ENCODE assay signal across 8 cellular contexts in genomic region chr7:11831727-11832495, GRCh38. TPM values are rescaled to one million over a fixed set of nuclear protein-coding genes. Genes with fewer than 3 reads are reported as not detected.
A peak's percentile ranks its signal among the peaks of the same experiment; 100 is the strongest.
DNase-seq lines count a peak whose midpoint lies in the region; ATAC-seq and TF ChIP-seq lines count a peak whose summit lies in the region.

Gene THSD7A (minus strand): TSS chr7:11832198. CDS start chr7:11831946, 252 bp downstream.

- peak within 1 kb of the TSS in 1 of 2 experiments; percentile 60 for H3K14ac ChIP-seq in mesenchymal stem cell (ENCODE audit: low read length in 2 of 2)

- H2BK12ac ChIP-seq in mesenchymal stem cell (ENCODE audit: low read length in 2 of 2) = no peak within 1 kb of the TSS

- peak within 1 kb of the TSS; percentile 76 for H4K91ac ChIP-seq in mesenchymal stem cell (ENCODE audit: low read length)

- H3K36me3 ChIP-seq in mesenchymal stem cell (ENCODE audit: control insufficient read depth in 1 of 2, insufficient read depth in 2 of 2, low read depth in 1 of 2, low read length in 2 of 2) (no peaks in the 10 kb centered on the region), thoracic aorta (no peaks in the 10 kb centered on the region)

- H3K27ac Mint-ChIP-seq in endothelial cell (ENCODE audit: unreplicated experiment) = peak within 1 kb of the TSS; percentile 61

- no peak within 1 kb of the TSS for H2AK5ac ChIP-seq in mesenchymal stem cell (ENCODE audit: low read length, severe bottlenecking)

- peak within 1 kb of the TSS; percentile 85 for H3K4me2 ChIP-seq in mesenchymal stem cell (ENCODE audit: low read length, poor library complexity, severe bottlenecking)

- no peaks in the 10 kb centered on the region for H3K9me3 Mint-ChIP-seq in endothelial cell (ENCODE audit: unreplicated experiment)

- H3K9me3 ChIP-seq in mesenchymal stem cell (ENCODE audit: control insufficient read depth, low read length) (no peaks in the 10 kb centered on the region), thoracic aorta (no peaks in the 10 kb centered on the region)

- H2BK5ac ChIP-seq in mesenchymal stem cell (ENCODE audit: low read depth, low read length, poor library complexity, severe bottlenecking) = no peak within 1 kb of the TSS

- under 1% methylated on average over 50 of the region's 62 CpGs for WGBS in mesenchymal stem cell

- H3K36me3 Mint-ChIP-seq in endothelial cell (ENCODE audit: low read depth, unreplicated experiment) = no peaks in the 10 kb centered on the region

- peak within 1 kb of the TSS in 1 of 2 experiments; percentile 64 for H3K23ac ChIP-seq in mesenchymal stem cell (ENCODE audit: low read length in 2 of 2)

- TF ChIP-seq CTCF in endothelial cell (IDR thresholded peaks at IDR 0.05; ENCODE audit: unreplicated experiment) = no peak
- TF ChIP-seq CTCF in thoracic aorta (IDR thresholded peaks at IDR 0.05) = no peak

- H3K4me1 ChIP-seq in mesenchymal stem cell (ENCODE audit: control insufficient read depth, insufficient read depth, low read depth, low read length) (peaks cover 2% of the 10 kb centered on the region), thoracic aorta (ENCODE audit: control insufficient read depth in 1 of 2, low read depth in 2 of 2) (peaks cover 3 to 8% of the 10 kb centered on the region in 2 donors)

- H3K79me1 ChIP-seq in mesenchymal stem cell (replicated peaks; ENCODE audit: low read length, poor library complexity, severe bottlenecking) = no peaks in the 10 kb centered on the region

- peak; percentile 43 for DNase-seq in Ammon's horn (ENCODE audit: low spot score)
- DNase-seq in SK-N-DZ (ENCODE audit: low spot score) = peak; percentile 86
- peak; percentile 79 for DNase-seq in endothelial cell (ENCODE audit: low spot score)
- DNase-seq in mesenchymal stem cell = peak; percentile 64
- DNase-seq in thoracic aorta (ENCODE audit: low spot score) = no peak

- H3K27me3 ChIP-seq in mesenchymal stem cell (ENCODE audit: control insufficient read depth in 1 of 2, insufficient read depth in 1 of 2, low read length in 2 of 2) = peaks cover 0 to 7% of the 10 kb centered on the region in 2 experiments
- no peaks in the 10 kb centered on the region for H3K27me3 ChIP-seq in thoracic aorta (replicated peaks; ENCODE audit: insufficient read depth)

- peak; percentile 20; the same call in 1 of the 2 replicates for TF ChIP-seq RAD21 in Ishikawa (IDR thresholded peaks at IDR 0.05; ENCODE audit: low read depth)

- no peak within 1 kb of the TSS for H2BK120ac ChIP-seq in mesenchymal stem cell (ENCODE audit: low read depth, low read length)

- H3K27ac ChIP-seq in mesenchymal stem cell (ENCODE audit: low read length, poor library complexity, severe bottlenecking) (no peak within 1 kb of the TSS), thoracic aorta (no peak within 1 kb of the TSS)

- peak within 1 kb of the TSS; percentile 64 to 70 for H3K18ac ChIP-seq in mesenchymal stem cell (ENCODE audit: low read depth in 1 of 2, low read length in 2 of 2)

- peak within 1 kb of the TSS; percentile 66 for H2AFZ ChIP-seq in mesenchymal stem cell (ENCODE audit: low read depth, low read length)

- H4K8ac ChIP-seq in mesenchymal stem cell (ENCODE audit: low read length) = no peak within 1 kb of the TSS

- no peaks in the 10 kb centered on the region for H3K27me3 Mint-ChIP-seq in endothelial cell (ENCODE audit: unreplicated experiment)

- no peak within 1 kb of the TSS for H2BK15ac ChIP-seq in mesenchymal stem cell (ENCODE audit: low read depth, poor library complexity, severe bottlenecking)

- TF ChIP-seq EP300 in Ishikawa (IDR thresholded peaks at IDR 0.05; ENCODE audit: borderline replicate concordance) = no peak

- peak within 1 kb of the TSS; percentile 97 for H3K4me3 Mint-ChIP-seq in endothelial cell (ENCODE audit: unreplicated experiment)

- peak within 1 kb of the TSS; percentile 67 to 83 for H3K4me3 ChIP-seq in mesenchymal stem cell (ENCODE audit: insufficient read depth in 1 of 2, low read depth in 1 of 2, low read length in 2 of 2)
- peak within 1 kb of the TSS; percentile 71 for H3K4me3 ChIP-seq in thoracic aorta

- peak; percentile 55 for ATAC-seq in GM18867 (IDR thresholded peaks at IDR 0.05; ENCODE audit: unreplicated experiment)
- ATAC-seq in thoracic aorta (ENCODE audit: insufficient number of reproducible peaks, low FRiP score, low read depth) = peak; percentile 50
- no peak for ATAC-seq in HG02610 (IDR thresholded peaks at IDR 0.05; ENCODE audit: unreplicated experiment)

- peak within 1 kb of the TSS in 1 of 2 experiments; percentile 73 for H3K4ac ChIP-seq in mesenchymal stem cell (ENCODE audit: low read depth in 1 of 2, low read length in 2 of 2)

- H3K9ac ChIP-seq in mesenchymal stem cell (ENCODE audit: low read length) = peak within 1 kb of the TSS; percentile 70

- peaks cover 32% of the 10 kb centered on the region for H3K4me1 Mint-ChIP-seq in endothelial cell (ENCODE audit: unreplicated experiment)

TF ChIP-seq in Ishikawa, 13 proteins besides CTCF, POLR2A, EP300 and RAD21:
- TF ChIP-seq CEBPB (IDR thresholded peaks at IDR 0.05) (no peak), TCF12 (IDR thresholded peaks at IDR 0.05; ENCODE audit: low read depth) (no peak), NFIC (IDR thresholded peaks at IDR 0.05) (no peak), TEAD4 (IDR thresholded peaks at IDR 0.05) (no peak), FOXM1 (IDR thresholded peaks at IDR 0.05; ENCODE audit: borderline replicate concordance, low read depth) (no peak), MAX (IDR thresholded peaks at IDR 0.05) (peak; percentile 35; the same call in 1 of the 2 replicates), TAF1 (IDR thresholded peaks at IDR 0.05; ENCODE audit: low read depth) (peak; percentile 7; the same call in 1 of the 2 replicates), ZBTB7A (IDR thresholded peaks at IDR 0.05; ENCODE audit: low read depth) (0 out of 2 replicates have a peak, but pooled peaks have one; percentile 45)
TF ChIP-seq in Ishikawa: peak in this region for 3.

RNA-seq across cellular contexts. Expression of gene THSD7A, which starts in this region (rescaled TPM):
- polyA plus RNA-seq in SK-N-DZ (2014; cell fraction: cytosol; rRNA removed) = 1.9 and 2.1 TPM in 2 replicates
- polyA plus RNA-seq in SK-N-DZ (2014; cell fraction: nucleus; rRNA removed) = 2.8 TPM in 2 replicates
- total RNA-seq in endothelial cell (ENCODE audit: unreplicated experiment) = 28.7 TPM
- polyA plus RNA-seq in mesenchymal stem cell (2013, experiment 1 of 2) = 1.5 TPM
- polyA plus RNA-seq in mesenchymal stem cell (2013, experiment 2 of 2) = 1.7 TPM
- 1 to 10 TPM; 1.6 to 6.1 TPM for total RNA-seq in thoracic aorta
